ENCODE assay signal across 9 cellular contexts in the genomic region with DNA sequence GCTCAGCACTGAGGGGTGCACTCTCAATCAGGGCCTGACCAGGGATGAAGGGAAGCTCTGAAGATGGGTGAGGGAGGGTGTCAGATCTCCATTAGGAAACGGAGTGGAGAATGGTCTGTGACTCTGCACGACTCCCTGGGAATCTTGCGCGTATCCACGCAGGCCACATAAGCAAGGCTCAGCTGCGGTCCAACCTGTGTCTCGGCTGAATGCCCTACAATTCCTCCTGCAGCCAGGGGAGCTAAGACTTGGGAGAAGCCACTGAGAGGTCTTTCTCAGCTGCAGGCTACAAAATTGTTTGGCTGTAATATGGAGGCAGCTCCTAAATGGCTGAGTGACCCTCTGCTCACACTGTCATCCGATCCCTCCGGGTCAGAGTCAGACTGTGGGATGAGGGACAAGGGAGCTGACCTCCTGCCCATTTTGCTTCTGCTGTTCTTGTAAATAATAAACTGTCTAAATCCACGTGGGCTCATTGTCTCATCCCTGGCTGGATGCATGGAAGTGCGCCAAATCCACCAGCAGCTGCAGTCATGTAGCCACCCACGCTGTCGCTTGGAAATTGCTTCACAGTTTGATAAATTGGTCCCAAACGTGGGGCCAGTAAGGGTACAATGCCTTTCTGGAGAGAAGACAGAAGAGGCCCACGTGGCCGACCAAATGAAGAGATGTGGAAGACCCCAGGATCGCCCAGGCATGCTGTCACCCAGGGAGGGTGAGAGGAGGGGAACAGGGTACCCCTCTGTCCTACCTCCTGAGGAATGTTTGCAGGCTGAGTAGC. TPM values are rescaled to one million over a fixed set of nuclear protein-coding genes. Genes with fewer than 3 reads are reported as not detected.
DNase-seq lines count a peak whose midpoint lies in the region; ATAC-seq, FAIRE-seq and TF ChIP-seq lines count a peak whose summit lies in the region.
"Had no signal": no experiment of that assay in that cellular context is flagged by ENCODE, and none has a peak within 500 bp of the region (broad histone marks: within the 10 kb centered on the region; RNA-seq: fewer than 3 reads in every experiment).

No MANE protein-coding gene starts in this region.

- no peak overlapping the region for H3K23ac ChIP-seq in H1 (ENCODE audit: insufficient read length)

- CTCF ChIA-PET in H1 (lab: Charles Lee; ENCODE audit: partially characterized antibody) = interaction anchor here (0.8 to 5.7 kb wide), 30 partner anchors 9 to 252 kb away, joined by 3 to 41 read pairs (median 4); no protein-coding TSS in a partner anchor
- CTCF ChIA-PET in PC-3 (lab: Charles Lee) = no interaction called here

- H3K4ac ChIP-seq in H1 (replicated peaks; ENCODE audit: insufficient read length, low read depth, low read length) = no peak overlapping the region

- peak overlapping the region; percentile 77; the same call in 1 of the 2 replicates for H2BK12ac ChIP-seq in H1 (ENCODE audit: low read depth, low read length)

- H3K56ac ChIP-seq in H1 (replicated peaks; ENCODE audit: insufficient read length, low read depth, low read length) = no peak overlapping the region

- WGBS in H1 (ENCODE audit: extremely low coverage in 1 of 2, insufficient coverage in 1 of 2, insufficient read length in 1 of 2, insufficient replicate concordance in 2 of 2, low coverage in 1 of 2, low lambda C conversion rate in 2 of 2, missing lambda C conversion rate in 1 of 2), 2 experiments = 87% methylated on average over 17 of the region's 17 CpGs; no CpG with 5 or more reads in 1 of the 2 experiments
- WGBS in prostate gland = 48% methylated on average over 17 of the region's 17 CpGs

- H4K8ac ChIP-seq in H1 (ENCODE audit: extremely low read depth, insufficient read depth, low read length) = no peak overlapping the region

- no peak overlapping the region for H2BK120ac ChIP-seq in H1 (replicated peaks; ENCODE audit: low read depth, low read length)

- H2AK5ac ChIP-seq in H1 (ENCODE audit: low read depth, low read length) = no peak overlapping the region; the same call in 1 of the 2 replicates

- no peak overlapping the region; a peak in 1 of 7 replicates for H3K9ac ChIP-seq in H1 (replicated peaks in 1 of 4; ENCODE audit: extremely low read depth in 1 of 4, low read depth in 3 of 4, low read length in 3 of 4)
- H3K9ac ChIP-seq in PC-3 (ENCODE audit: low read length) = no peak overlapping the region

- H3K79me2 ChIP-seq in H1 (ENCODE audit: control insufficient read depth in 1 of 2, insufficient read depth in 2 of 2, low read length in 2 of 2) (no peaks in the 10 kb centered on the region), PC-3 (ENCODE audit: low read length) (no peaks in the 10 kb centered on the region)

- no peaks in the 10 kb centered on the region for H3K9me2 ChIP-seq in PC-3 (replicated peaks; ENCODE audit: low read length)

- H3K4me1 ChIP-seq in H1 (replicated peaks in 1 of 4; ENCODE audit: control insufficient read depth in 3 of 4, insufficient read depth in 4 of 4, low read length in 3 of 4) (peaks cover 22 to 41% (median 28%) of the 10 kb centered on the region in 4 experiments), prostate gland (replicated peaks) (peaks cover 6% of the 10 kb centered on the region), PC-3 (ENCODE audit: insufficient read depth, low read length) (peaks cover 13% of the 10 kb centered on the region)

- no peaks in the 10 kb centered on the region for H3K79me1 ChIP-seq in H1 (ENCODE audit: low read depth, low read length)

- DNase-seq in Ammon's horn (ENCODE audit: low spot score) = peak; percentile 79
- DNase-seq in H1 (ENCODE audit: low read depth in 1 of 2, low spot score in 2 of 2) = peak in 1 of 2 experiments; percentile 48
- peak; percentile 67 for DNase-seq in middle frontal gyrus (ENCODE audit: extremely low spot score, low spot score)
- DNase-seq in prostate gland (ENCODE audit: low spot score) = no peak
- DNase-seq in PC-3 = no peak

- no peaks in the 10 kb centered on the region for H4K20me1 ChIP-seq in H1 (replicated peaks in 1 of 2; ENCODE audit: control insufficient read depth in 1 of 2, insufficient read depth in 2 of 2, low read length in 2 of 2)
- no peaks in the 10 kb centered on the region for H4K20me1 ChIP-seq in PC-3 (ENCODE audit: low read length)

- no peaks in the 10 kb centered on the region for H3F3A ChIP-seq in PC-3 (ENCODE audit: low read length, unreplicated experiment)

- TF ChIP-seq RAD21 in Ishikawa (IDR thresholded peaks at IDR 0.05; ENCODE audit: low read depth) = no peak
- TF ChIP-seq RAD21 in H1 (IDR thresholded peaks at IDR 0.05 in 1 of 2, conservative IDR thresholded peaks at IDR 0.05 in 1 of 2; ENCODE audit: low read depth in 2 of 2, low read length in 2 of 2) = no peak

- no peak for TF ChIP-seq CTCF in H1 (IDR thresholded peaks at IDR 0.05; ENCODE audit: control extremely low read depth in 1 of 3, insufficient read depth in 1 of 3, low read depth in 1 of 3, low read length in 3 of 3)
- no peak for TF ChIP-seq CTCF in prostate gland (IDR thresholded peaks at IDR 0.05)
- TF ChIP-seq CTCF in PC-3 (conservative IDR thresholded peaks at IDR 0.05; ENCODE audit: low read depth, low read length) = no peak

- ATAC-seq in GM18520 (IDR thresholded peaks at IDR 0.05; ENCODE audit: unreplicated experiment) = no peak
- ATAC-seq in GM21526 (IDR thresholded peaks at IDR 0.05; ENCODE audit: low FRiP score, unreplicated experiment) = no peak
- no peak for ATAC-seq in PC-3

- H3K4me2 ChIP-seq in H1 (ENCODE audit: insufficient read depth in 1 of 2, low read depth in 2 of 2, low read length in 2 of 2) (peak overlapping the region in 1 of 2 experiments; percentile 37; a peak in 1 of 4 replicates), PC-3 (ENCODE audit: low read length) (no peak overlapping the region)

- H3K18ac ChIP-seq in H1 (ENCODE audit: extremely low read depth, low read length) = peak overlapping the region; percentile 56; the same call in 1 of the 2 replicates

- peak overlapping the region; percentile 92 for H4K91ac ChIP-seq in H1 (replicated peaks; ENCODE audit: insufficient read length, low read length)

- peak overlapping the region; percentile 52 for H2BK20ac ChIP-seq in H1 (ENCODE audit: low read length)

- TF ChIP-seq POLR2A in H1 (IDR thresholded peaks at IDR 0.05; ENCODE audit: control extremely low read depth in 1 of 2, low read depth in 2 of 2, low read length in 2 of 2) (no peak), prostate gland (IDR thresholded peaks at IDR 0.05) (no peak)

- TF ChIP-seq EP300 in Ishikawa (IDR thresholded peaks at IDR 0.05; ENCODE audit: borderline replicate concordance) = no peak
- no peak for TF ChIP-seq EP300 in H1 (IDR thresholded peaks at IDR 0.05; ENCODE audit: borderline replicate concordance in 1 of 2, low read depth in 2 of 2, low read length in 2 of 2)

- H3K4me3 ChIP-seq in H1 (ENCODE audit: extremely low read depth in 1 of 4, insufficient read depth in 2 of 4, low read depth in 3 of 4, low read length in 4 of 4) (no peak overlapping the region), prostate gland (no peak overlapping the region), PC-3 (ENCODE audit: low read length) (no peak overlapping the region)

- no peak for FAIRE-seq in H1 (lab: Jason Lieb, UNC)

- intact Hi-C loops in prostate gland (cut with DNase I) (no loop called here), PC-3 (cut with micrococcal nuclease) (no loop called here)

- H3K27me3 ChIP-seq in H1 (replicated peaks in 1 of 4; ENCODE audit: control insufficient read depth in 3 of 4, extremely low read depth in 1 of 4, insufficient read depth in 3 of 4, low read length in 3 of 4) = no peaks in the 10 kb centered on the region; a peak in 1 of 7 replicates
- no peaks in the 10 kb centered on the region for H3K27me3 ChIP-seq in prostate gland (replicated peaks; ENCODE audit: insufficient read depth)
- H3K27me3 ChIP-seq in PC-3 (ENCODE audit: low read length) = no peaks in the 10 kb centered on the region

- H3K9me3 ChIP-seq in H1 (ENCODE audit: insufficient read depth in 2 of 2, low read depth in 1 of 2, low read length in 1 of 2) (no peaks in the 10 kb centered on the region), prostate gland (no peaks in the 10 kb centered on the region), PC-3 (ENCODE audit: low read length) (no peaks in the 10 kb centered on the region)

- no peak overlapping the region for H3K27ac ChIP-seq in H1 (ENCODE audit: low read depth, low read length)
- H3K27ac ChIP-seq in prostate gland = no peak overlapping the region
- no peak overlapping the region for H3K27ac ChIP-seq in PC-3 (ENCODE audit: low read length)

- H3K14ac ChIP-seq in H1 (ENCODE audit: insufficient read length) = no peak overlapping the region

- BruUV-seq in PC-3 (replicated peaks; lab: Mats Ljungman, UMichigan) = no TSS peak

- H2BK5ac ChIP-seq in H1 (ENCODE audit: low read depth, low read length) = peak overlapping the region; percentile 17; the same call in 1 of the 2 replicates

- H3K23me2 ChIP-seq in H1 (ENCODE audit: low read depth, low read length) = no peaks in the 10 kb centered on the region

- H2BK15ac ChIP-seq in H1 (ENCODE audit: low read length) = peak overlapping the region; percentile 77; the same call in 1 of the 2 replicates

- H4K5ac ChIP-seq in H1 (ENCODE audit: insufficient read length, low read depth, low read length) = no peak overlapping the region

- POLR2A ChIA-PET in H1 (lab: Charles Lee; ENCODE audit: partially characterized antibody) (interaction anchor here (0.8 to 4.2 kb wide), 5 partner anchors 16 to 164 kb away, joined by 3 to 23 read pairs (median 3); no protein-coding TSS in a partner anchor), PC-3 (lab: Charles Lee; ENCODE audit: unreplicated experiment) (no interaction called here)

- H2AFZ ChIP-seq in H1 (ENCODE audit: low read length) (no peak overlapping the region), PC-3 (ENCODE audit: low read length) (no peak overlapping the region)

- H3K36me3 ChIP-seq in H1 (ENCODE audit: control insufficient read depth in 2 of 4, insufficient read depth in 4 of 4, low read length in 3 of 4) (no peaks in the 10 kb centered on the region), prostate gland (no peaks in the 10 kb centered on the region), PC-3 (ENCODE audit: low read depth, low read length) (no peaks in the 10 kb centered on the region)

RNA-seq across cellular contexts. Expression of gene ALS2CL, which starts 30.5 kb away (rescaled TPM):
- 4.3 and 4.8 TPM in 2 replicates for total RNA-seq in H1 (2021; fragmentation: NEBNext Ultra II Directional; extraction: Animal tissue kit (Norgen Biotek cat#: 25700))
- 5.4 and 7.5 TPM in 2 replicates for polyA plus RNA-seq in H1 (2011; rRNA removed)
- polyA plus RNA-seq in H1 (2011; cell fraction: cytosol; rRNA removed) = 10.1 TPM
- polyA plus RNA-seq in H1 (2011; cell fraction: nucleus; rRNA removed) = 65.0 TPM
- 8.7 to 10.9 TPM (median 9.6 TPM) in 4 replicates for polyA plus RNA-seq in H1 (2012, experiment 1 of 2)
- 4.1 TPM for polyA plus RNA-seq in H1 (2012, experiment 2 of 2)
- 2.3 TPM for polyA plus RNA-seq in H1 (2013, experiment 1 of 2)
- polyA plus RNA-seq in H1 (2013, experiment 2 of 2) = 2.0 TPM
- polyA minus RNA-seq in H1 (2011; rRNA and poly(A)+ RNA removed) = 4.5 and 6.8 TPM in 2 replicates
- 4.6 TPM for polyA minus RNA-seq in H1 (2011; cell fraction: cytosol; rRNA and poly(A)+ RNA removed)
- 13.9 TPM for polyA minus RNA-seq in H1 (2011; cell fraction: nucleus; rRNA and poly(A)+ RNA removed)
- total RNA-seq in prostate gland = 10 to 100 TPM in 1 of 2 donors, 1 to 10 TPM in 1; 8.1 to 18.9 TPM
- 30.1 and 36.3 TPM in 2 replicates for total RNA-seq in PC-3 (2014; rRNA removed)

RNA-seq across cellular contexts. Expression of gene TMIE, which starts 38.2 kb away (rescaled TPM):
- 0.67 and 0.90 TPM in 2 replicates for total RNA-seq in H1 (2021; fragmentation: NEBNext Ultra II Directional; extraction: Animal tissue kit (Norgen Biotek cat#: 25700))
- 0.45 and 0.64 TPM in 2 replicates for polyA plus RNA-seq in H1 (2011; rRNA removed)
- 1.0 TPM for polyA plus RNA-seq in H1 (2011; cell fraction: cytosol; rRNA removed)
- polyA plus RNA-seq in H1 (2011; cell fraction: nucleus; rRNA removed) = 0.87 TPM
- polyA plus RNA-seq in H1 (2012, experiment 1 of 2) = 0.28 to 1.0 TPM (median 0.62 TPM) in 4 replicates
- 0.56 TPM for polyA plus RNA-seq in H1 (2012, experiment 2 of 2)
- 0.22 TPM for polyA plus RNA-seq in H1 (2013, experiment 1 of 2)
- 0.35 TPM for polyA plus RNA-seq in H1 (2013, experiment 2 of 2)
- 0.49 and 0.88 TPM in 2 replicates for polyA minus RNA-seq in H1 (2011; rRNA and poly(A)+ RNA removed)
- polyA minus RNA-seq in H1 (2011; cell fraction: cytosol; rRNA and poly(A)+ RNA removed) = not detected
- 1.3 TPM for polyA minus RNA-seq in H1 (2011; cell fraction: nucleus; rRNA and poly(A)+ RNA removed)
- total RNA-seq in prostate gland (1 to 10 TPM in 1 of 2 donors, under 1 TPM in 1; 0.18 to 1.6 TPM), PC-3 (2014; rRNA removed) (0.52 and 0.66 TPM in 2 replicates)

RNA-seq across cellular contexts. Expression of gene FAM240A, which starts 50.6 kb away (rescaled TPM):
- total RNA-seq in H1 (2021; fragmentation: NEBNext Ultra II Directional; extraction: Animal tissue kit (Norgen Biotek cat#: 25700)) = 0.17 TPM in 1 of 2 replicates, not detected in the other
- polyA plus RNA-seq in H1 (2011; rRNA removed) = 0.06 and 0.08 TPM in 2 replicates
- 0.12 TPM for polyA plus RNA-seq in H1 (2011; cell fraction: cytosol; rRNA removed)
- not detected for polyA plus RNA-seq in H1 (2011; cell fraction: nucleus; rRNA removed)
- polyA plus RNA-seq in H1 (2012, experiment 1 of 2) = 0.16 to 0.32 TPM (median 0.16 TPM) in 3 of 4 replicates, not detected in the other
- polyA plus RNA-seq in H1 (2012, experiment 2 of 2) = not detected
- polyA plus RNA-seq in H1 (2013, experiment 1 of 2) = 0.08 TPM
- polyA plus RNA-seq in H1 (2013, experiment 2 of 2) = 0.11 TPM
- not detected in 2 replicates for polyA minus RNA-seq in H1 (2011; rRNA and poly(A)+ RNA removed)
- not detected for polyA minus RNA-seq in H1 (2011; cell fraction: cytosol; rRNA and poly(A)+ RNA removed)
- polyA minus RNA-seq in H1 (2011; cell fraction: nucleus; rRNA and poly(A)+ RNA removed) = not detected
- total RNA-seq in prostate gland (under 1 TPM in 1 of 2 donors, not detected in 1; 0.32 TPM), PC-3 (2014; rRNA removed) (not detected in 2 replicates)
- total RNA-seq: kidney epithelial cell had no signal

RNA-seq across cellular contexts. Expression of gene PRSS50, which starts 54.7 kb away (rescaled TPM):
- total RNA-seq in H1 (2021; fragmentation: NEBNext Ultra II Directional; extraction: Animal tissue kit (Norgen Biotek cat#: 25700)) = 0.47 and 0.73 TPM in 2 replicates
- 0.71 and 1.1 TPM in 2 replicates for polyA plus RNA-seq in H1 (2011; rRNA removed)
- 1.3 TPM for polyA plus RNA-seq in H1 (2011; cell fraction: cytosol; rRNA removed)
- 6.9 TPM for polyA plus RNA-seq in H1 (2011; cell fraction: nucleus; rRNA removed)
- 0.40 to 1.3 TPM (median 0.71 TPM) in 4 replicates for polyA plus RNA-seq in H1 (2012, experiment 1 of 2)
- 0.16 TPM for polyA plus RNA-seq in H1 (2012, experiment 2 of 2)
- polyA plus RNA-seq in H1 (2013, experiment 1 of 2) = 0.34 TPM
- 0.37 TPM for polyA plus RNA-seq in H1 (2013, experiment 2 of 2)
- 0.32 TPM in 1 of 2 replicates, not detected in the other for polyA minus RNA-seq in H1 (2011; rRNA and poly(A)+ RNA removed)
- polyA minus RNA-seq in H1 (2011; cell fraction: cytosol; rRNA and poly(A)+ RNA removed) = not detected
- polyA minus RNA-seq in H1 (2011; cell fraction: nucleus; rRNA and poly(A)+ RNA removed) = 1.7 TPM
- total RNA-seq in prostate gland (under 1 TPM; 0.14 to 0.80 TPM), PC-3 (2014; rRNA removed) (not detected in 2 replicates)

Comparison
In these comparisons a context has a peak if more than half of its experiments do, and no peak if none do; other contexts are left out.
1. DNase-seq: peak in Ammon's horn (single experiment) and middle frontal gyrus (single experiment); none in prostate gland (single experiment) and PC-3 (single experiment).